In genomic region chr4:125522588-125522987, GRCh38 we compare ENCODE assay signal across 24 cellular contexts.
"Had no signal": no experiment of that assay in that cellular context is flagged by ENCODE, and none has a peak within 500 bp of the region (broad histone marks: within the 10 kb centered on the region; RNA-seq: fewer than 3 reads in every experiment).

No MANE protein-coding gene starts in this region.

- H3K4me1 ChIP-seq: adrenal gland, SJSA1 had no signal

- H3K36me3 ChIP-seq: adrenal gland, SJSA1 had no signal

- H3K4me3 Mint-ChIP-seq: activated CD8-positive, alpha-beta T cell treated with anti-CD3 and anti-CD28 coated beads for 36 hours; activated naive CD4-positive, alpha-beta T cell treated with anti-CD3 and anti-CD28 coated beads, Interleukin-2, amount 10 ng/mL, durations not matched to agents 7 days and 5 days; activated naive CD8-positive, alpha-beta T cell treated with anti-CD3 and anti-CD28 coated beads, Interleukin-2, amount 10 ng/mL, durations not matched to agents 7 days and 5 days; activated T-cell treated with anti-CD3 and anti-CD28 coated beads, Interleukin-2, amount 50 U/mL, for 72 hours; central memory CD8-positive, alpha-beta T cell; T-helper 17 cell had no signal

- ATAC-seq: activated CD8-positive, alpha-beta T cell treated with anti-CD3 and anti-CD28 coated beads for 36 hours; activated T-cell treated with anti-CD3 and anti-CD28 coated beads, Interleukin-2, amount 50 U/mL, for 72 hours; T-helper 17 cell had no signal

- H3K27ac Mint-ChIP-seq: activated CD8-positive, alpha-beta T cell treated with anti-CD3 and anti-CD28 coated beads for 36 hours; activated naive CD4-positive, alpha-beta T cell treated with anti-CD3 and anti-CD28 coated beads, Interleukin-2, amount 10 ng/mL, durations not matched to agents 7 days and 5 days; activated naive CD8-positive, alpha-beta T cell treated with anti-CD3 and anti-CD28 coated beads, Interleukin-2, amount 10 ng/mL, durations not matched to agents 7 days and 5 days; activated T-cell treated with anti-CD3 and anti-CD28 coated beads, Interleukin-2, amount 50 U/mL, for 72 hours; activated T-helper 2 cell treated with anti-CD3 and anti-CD28 coated beads, Interferon-gamma antibody, Interleukin-2, Interleukin-4, amounts not matched to agents 10 μg/mL and 5 μg/mL and 100 μg/mL, durations not matched to agents 14 hours and 24 hours and 36 hours; T-helper 17 cell had no signal

- H3K9me3 Mint-ChIP-seq: activated CD8-positive, alpha-beta T cell treated with anti-CD3 and anti-CD28 coated beads for 36 hours; activated naive CD4-positive, alpha-beta T cell treated with anti-CD3 and anti-CD28 coated beads, Interleukin-2, amount 10 ng/mL, durations not matched to agents 7 days and 5 days; activated naive CD8-positive, alpha-beta T cell treated with anti-CD3 and anti-CD28 coated beads, Interleukin-2, amount 10 ng/mL, durations not matched to agents 7 days and 5 days had no signal

- H3K9me3 ChIP-seq: adrenal gland, SJSA1 had no signal

- H3K27me3 Mint-ChIP-seq: activated CD8-positive, alpha-beta T cell treated with anti-CD3 and anti-CD28 coated beads for 36 hours; activated naive CD4-positive, alpha-beta T cell treated with anti-CD3 and anti-CD28 coated beads, Interleukin-2, amount 10 ng/mL, durations not matched to agents 7 days and 5 days; activated naive CD8-positive, alpha-beta T cell treated with anti-CD3 and anti-CD28 coated beads, Interleukin-2, amount 10 ng/mL, durations not matched to agents 7 days and 5 days; central memory CD8-positive, alpha-beta T cell; T-helper 17 cell had no signal

- DNase-seq: activated CD4-positive, alpha-beta T cell treated with anti-CD3 and anti-CD28 coated beads for 4 hours; activated CD8-positive, alpha-beta memory T cell treated with anti-CD3 and anti-CD28 coated beads, Interleukin-2, amount 50 U/mL, for 4 hours; activated CD8-positive, alpha-beta T cell treated with anti-CD3 and anti-CD28 coated beads for 36 hours; activated gamma-delta T cell treated with Interleukin-2 at 50 U/mL for 16 hours; activated naive CD4-positive, alpha-beta T cell treated with anti-CD3 and anti-CD28 coated beads, Interleukin-2, amount 10 ng/mL, durations not matched to agents 7 days and 5 days; activated naive CD8-positive, alpha-beta T cell treated with anti-CD3 and anti-CD28 coated beads, Interleukin-2, amount 10 ng/mL, durations not matched to agents 7 days and 5 days; activated T-cell treated with anti-CD3 and anti-CD28 coated beads, Interleukin-2, amount 50 U/mL, for 72 hours; adrenal gland; anterior cingulate cortex; KG1; NCI-H1048; NCI-H1930; NCI-H2171; NCI-H345; NCI-H510A; NCI-H526 treated with DMSO at 0.1 percent for 48 hours; NCI-H82; Right ventricle myocardium superior; T-helper 17 cell; T-helper 9 cell had no signal

- H3K27me3 ChIP-seq: adrenal gland, SJSA1 had no signal

- H3K27ac ChIP-seq: adrenal gland, SJSA1, VCaP had no signal

- H3K4me1 Mint-ChIP-seq: activated naive CD4-positive, alpha-beta T cell treated with anti-CD3 and anti-CD28 coated beads, Interleukin-2, amount 10 ng/mL, durations not matched to agents 7 days and 5 days; activated naive CD8-positive, alpha-beta T cell treated with anti-CD3 and anti-CD28 coated beads, Interleukin-2, amount 10 ng/mL, durations not matched to agents 7 days and 5 days; central memory CD8-positive, alpha-beta T cell; T-helper 17 cell had no signal

- H3K4me3 ChIP-seq: adrenal gland, SJSA1 had no signal

- H3K36me3 Mint-ChIP-seq: activated naive CD4-positive, alpha-beta T cell treated with anti-CD3 and anti-CD28 coated beads, Interleukin-2, amount 10 ng/mL, durations not matched to agents 7 days and 5 days; activated naive CD8-positive, alpha-beta T cell treated with anti-CD3 and anti-CD28 coated beads, Interleukin-2, amount 10 ng/mL, durations not matched to agents 7 days and 5 days had no signal
